ENCODE assay signal across 10 cellular contexts in genomic region chr2:77521931-77522470, GRCh38. TPM values are rescaled to one million over a fixed set of nuclear protein-coding genes. Genes with fewer than 3 reads are reported as not detected.
A peak's percentile ranks its signal among the peaks of the same experiment; 100 is the strongest.
DNase-seq lines count a peak whose midpoint lies in the region; ATAC-seq and TF ChIP-seq lines count a peak whose summit lies in the region.
"Had no signal": no experiment of that assay in that cellular context is flagged by ENCODE, and none has a peak within 500 bp of the region (broad histone marks: within the 10 kb centered on the region; RNA-seq: fewer than 3 reads in every experiment).

Gene LRRTM4, minus strand, starts transcription at chr2:77522376.

- H3K4me3 Mint-ChIP-seq in nephron = peak within 1 kb of the TSS; percentile 75 to 78 (median 75)

- H3K36me3 ChIP-seq in endocrine pancreas (ENCODE audit: control insufficient read depth, insufficient read depth, low read length) (no peaks in the 10 kb centered on the region), testis (ENCODE audit: low read depth, missing control alignments) (no peaks in the 10 kb centered on the region)
- H3K36me3 ChIP-seq: thoracic aorta had no signal

- TF ChIP-seq CTCF in nephron (IDR thresholded peaks at IDR 0.05; ENCODE audit: unreplicated experiment in 3 of 3) (peak; percentile 31 to 47 (median 34)), testis (IDR thresholded peaks at IDR 0.05) (no peak)

- intact Hi-C loops in testis (cut with DNase I; ENCODE audit: low total_unique reads) = no loop called here

- peaks cover 5% of the 10 kb centered on the region for H3K4me1 ChIP-seq in endocrine pancreas (ENCODE audit: control insufficient read depth, insufficient read depth, low read length)
- H3K4me1 ChIP-seq in testis = no peaks in the 10 kb centered on the region

- H3K9ac ChIP-seq in endocrine pancreas (ENCODE audit: control insufficient read depth, insufficient read depth, low read length) = no peak within 1 kb of the TSS
- H3K9ac ChIP-seq: GM23248 had no signal

- H3K36me3 Mint-ChIP-seq in nephron (ENCODE audit: low read depth) = peaks cover 5% of the 10 kb centered on the region

- no peaks in the 10 kb centered on the region for H3K9me3 Mint-ChIP-seq in nephron

- peaks cover 19% of the 10 kb centered on the region for H3K4me1 Mint-ChIP-seq in nephron

- H3K4me3 ChIP-seq in endocrine pancreas (ENCODE audit: control insufficient read depth, insufficient read depth, low read length) (peak within 1 kb of the TSS; percentile 82), testis (no peak within 1 kb of the TSS)
- H3K4me3 ChIP-seq: GM23248, thoracic aorta had no signal

- no peak for TF ChIP-seq POLR2A in testis (IDR thresholded peaks at IDR 0.05)

- ATAC-seq in GM21447 (IDR thresholded peaks at IDR 0.05; ENCODE audit: unreplicated experiment) = no peak

- H3K27me3 Mint-ChIP-seq in nephron (ENCODE audit: low read depth) = no peaks in the 10 kb centered on the region

- H3K27me3 ChIP-seq in endocrine pancreas (ENCODE audit: control insufficient read depth, insufficient read depth, low read length) = no peaks in the 10 kb centered on the region
- no peaks in the 10 kb centered on the region for H3K27me3 ChIP-seq in testis

- 16 to 17% methylated on average over 4 of the region's 4 CpGs for WGBS in testis, 2 donors

- H3K27ac Mint-ChIP-seq in nephron = peak within 1 kb of the TSS; percentile 43 to 84 (median 56)

- DNase-seq in H4 (ENCODE audit: low spot score) (peak; percentile 65), NCI-H524 (lab: John Stamatoyannopoulos, UW) (peak; percentile 53 to 74), NCI-H446 treated with DMSO at 0.1 percent for 48 hours (lab: John Stamatoyannopoulos, UW) (no peak), testis (no peak)
- DNase-seq in activated CD4-positive, CD25-positive, alpha-beta regulatory T cell treated with anti-CD3 and anti-CD28 coated beads, Interleukin-2, amount 50 U/mL, for 72 hours = no peak
- DNase-seq: GM23248 had no signal

- H3K9me3 ChIP-seq in endocrine pancreas (ENCODE audit: control insufficient read depth, low read length) = no peaks in the 10 kb centered on the region
- H3K9me3 ChIP-seq in testis = no peaks in the 10 kb centered on the region
- H3K9me3 ChIP-seq: thoracic aorta had no signal

- H3K27ac ChIP-seq in testis = no peak within 1 kb of the TSS
- H3K27ac ChIP-seq: GM23248, thoracic aorta had no signal

RNA-seq across cellular contexts. Expression of gene LRRTM4, which starts in this region (rescaled TPM):
- 0.90 and 1.1 TPM in 2 replicates for total RNA-seq in H4 (2014; rRNA removed; shearing (Covaris generic))
- under 1 TPM; 0.08 to 0.19 TPM for total RNA-seq in testis
- 0.13 TPM for polyA plus RNA-seq in testis (ENCODE audit: insufficient read depth, low read depth, low replicate concordance)
- total RNA-seq: GM23248, thoracic aorta had no signal
- polyA plus RNA-seq: GM23248 had no signal

Comparison
In these comparisons a context has a peak if more than half of its experiments do, and no peak if none do; other contexts are left out.
1. DNase-seq: peak in H4 (single experiment) and NCI-H524 (2 of 2); none in activated CD4-positive, CD25-positive, alpha-beta regulatory T cell treated with anti-CD3 and anti-CD28 coated beads, Interleukin-2, amount 50 U/mL, for 72 hours (single experiment), NCI-H446 treated with DMSO at 0.1 percent for 48 hours (single experiment) and testis (single experiment).
2. CTCF ChIP-seq: peak in nephron (3 of 3); none in testis (0 of 3).